28 cellular contexts compared by ENCODE assay signal in the genomic region with DNA sequence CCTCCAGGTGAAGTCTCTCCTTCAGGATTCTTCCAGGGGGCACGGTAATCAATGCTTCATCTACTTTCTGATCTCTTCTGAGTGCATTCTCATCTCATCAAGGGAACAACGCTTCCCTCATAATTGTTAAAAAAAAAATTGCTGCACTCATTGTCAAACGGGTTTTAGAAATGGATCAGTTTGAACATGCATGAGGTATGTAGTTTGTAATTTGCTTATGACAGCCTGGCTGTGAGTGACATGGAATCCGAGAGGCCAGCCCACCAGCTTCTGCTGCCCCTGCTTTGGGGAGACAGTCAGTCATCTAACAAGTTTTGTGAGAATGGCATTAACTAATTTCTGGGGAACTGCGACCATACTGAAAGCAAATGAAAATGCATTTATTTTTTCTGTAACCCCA.
"Had no signal": no experiment of that assay in that cellular context is flagged by ENCODE, and none has a peak within 500 bp of the region (broad histone marks: within the 10 kb centered on the region; RNA-seq: fewer than 3 reads in every experiment).

No MANE protein-coding gene starts in this region.

- H3K4me2 ChIP-seq: smooth muscle cell had no signal

- H3K9me3 ChIP-seq: lower lobe of right lung, neutrophil, ovary, right atrium auricular region, right lobe of liver, suprapubic skin, thoracic aorta, tibial artery, uterus had no signal

- ATAC-seq: left colon; left lung; lower lobe of right lung; mucosa of descending colon; naive thymus-derived CD4-positive, alpha-beta T cell; natural killer cell treated with Interleukin-12 subunit alpha and Interleukin-12 subunit beta and Interleukin-15 and Interleukin-18, amount 100 ng/mL, for 72 hours; right lobe of liver; stimulated activated memory B cell treated with anti-CD40 and anti-IgM and Interleukin-4, amounts not matched to agents 10 μg/mL and 1 μg/mL and 100 μg/mL, for 72 hours; stimulated activated naive CD8-positive, alpha-beta T cell treated with anti-CD3 and anti-CD28 coated beads, Interleukin-15, Interleukin-2, amounts not matched to agents 100 U/mL and 50 U/mL, for 24 hours had no signal

- H3K27me3 Mint-ChIP-seq: naive thymus-derived CD4-positive, alpha-beta T cell; natural killer cell treated with Interleukin-12 subunit alpha and Interleukin-12 subunit beta and Interleukin-15 and Interleukin-18, amount 100 ng/mL, for 72 hours; stimulated activated memory B cell treated with anti-CD40 and anti-IgM and Interleukin-4, amounts not matched to agents 10 μg/mL and 1 μg/mL and 100 μg/mL, for 72 hours had no signal

- H3K27ac Mint-ChIP-seq: naive thymus-derived CD4-positive, alpha-beta T cell; natural killer cell treated with Interleukin-12 subunit alpha and Interleukin-12 subunit beta and Interleukin-15 and Interleukin-18, amount 100 ng/mL, for 72 hours; progenitor cell of endocrine pancreas; stimulated activated memory B cell treated with anti-CD40 and anti-IgM and Interleukin-4, amounts not matched to agents 10 μg/mL and 1 μg/mL and 100 μg/mL, for 72 hours had no signal

- H3K4me1 Mint-ChIP-seq: naive thymus-derived CD4-positive, alpha-beta T cell; stimulated activated memory B cell treated with anti-CD40 and anti-IgM and Interleukin-4, amounts not matched to agents 10 μg/mL and 1 μg/mL and 100 μg/mL, for 72 hours had no signal

- H3K4me3 Mint-ChIP-seq: naive thymus-derived CD4-positive, alpha-beta T cell; natural killer cell treated with Interleukin-12 subunit alpha and Interleukin-12 subunit beta and Interleukin-15 and Interleukin-18, amount 100 ng/mL, for 72 hours; stimulated activated memory B cell treated with anti-CD40 and anti-IgM and Interleukin-4, amounts not matched to agents 10 μg/mL and 1 μg/mL and 100 μg/mL, for 72 hours had no signal

- DNase-seq: hippocampal formation; kidney; left colon; left lung; lower lobe of right lung; mesendoderm; midbrain; mucosa of descending colon; naive thymus-derived CD4-positive, alpha-beta T cell; occipital lobe; ovary; right lobe of liver; stimulated activated CD4-positive, alpha-beta T cell treated with anti-CD3 and anti-CD28 coated beads, Interleukin-1b, Interleukin-23, amount 100 ng/mL, for 48 hours; stimulated activated CD4-positive, alpha-beta T cell treated with anti-CD3 and anti-CD28 coated beads, Interleukin-2, amount 100 ng/mL, for 48 hours; stimulated activated CD4-positive, alpha-beta T cell treated with anti-CD3 and anti-CD28 coated beads, Interleukin-4, amount 100 ng/mL, for 4 hours; stimulated activated CD8-positive, alpha-beta memory T cell treated with anti-CD3 and anti-CD28 coated beads, Interleukin-4, amount 100 ng/mL, for 48 hours; stimulated activated naive CD8-positive, alpha-beta T cell treated with anti-CD3 and anti-CD28 coated beads, Interleukin-15, Interleukin-2, amounts not matched to agents 100 U/mL and 50 U/mL, for 24 hours; tibial artery; trophoblast cell; uterus had no signal

- H3K27me3 ChIP-seq: left lung, neutrophil, ovary, right atrium auricular region, right lobe of liver, suprapubic skin, tibial artery, uterus had no signal

- H3K27ac ChIP-seq: left lung, lower lobe of right lung, neutrophil, ovary, right atrium auricular region, right lobe of liver, suprapubic skin, thoracic aorta, tibial artery, uterus had no signal

- H3K4me3 ChIP-seq: left lung, lower lobe of right lung, mucosa of descending colon, ovary, right atrium auricular region, right lobe of liver, smooth muscle cell, suprapubic skin, thoracic aorta, tibial artery, uterus had no signal

- H3K36me3 Mint-ChIP-seq: naive thymus-derived CD4-positive, alpha-beta T cell; stimulated activated memory B cell treated with anti-CD40 and anti-IgM and Interleukin-4, amounts not matched to agents 10 μg/mL and 1 μg/mL and 100 μg/mL, for 72 hours had no signal

- H3K4me1 ChIP-seq: left lung, lower lobe of right lung, right atrium auricular region, right lobe of liver, suprapubic skin, tibial artery, uterus had no signal

- H3K9me3 Mint-ChIP-seq: stimulated activated memory B cell treated with anti-CD40 and anti-IgM and Interleukin-4, amounts not matched to agents 10 μg/mL and 1 μg/mL and 100 μg/mL, for 72 hours had no signal

- H3K36me3 ChIP-seq: left lung, lower lobe of right lung, neutrophil, ovary, right atrium auricular region, right lobe of liver, suprapubic skin, thoracic aorta, tibial artery, uterus had no signal
